Comparison of ENCODE assay signal across 8 cellular contexts in genomic region chr17:44556854-44557606, GRCh38. TPM values are rescaled to one million over a fixed set of nuclear protein-coding genes. Genes with fewer than 3 reads are reported as not detected.
DNase-seq lines count a peak whose midpoint lies in the region; ATAC-seq and TF ChIP-seq lines count a peak whose summit lies in the region.

Gene FZD2, plus strand, starts transcription at chr17:44557484. Its CDS starts 205 bp downstream, at chr17:44557689.

- H4K20me1 ChIP-seq in Karpas-422 (ENCODE audit: insufficient read depth, low read depth, low read length): no peaks in the 10 kb centered on the region

- peaks cover 45% of the 10 kb centered on the region for H3K4me1 Mint-ChIP-seq in type B pancreatic cell (ENCODE audit: unreplicated experiment)

- H2AFZ ChIP-seq in Karpas-422 (ENCODE audit: low read length): peak within 1 kb of the TSS; percentile 97

- no peak within 1 kb of the TSS for H3K27ac Mint-ChIP-seq in activated naive CD4-positive, alpha-beta T cell treated with anti-CD3 and anti-CD28 coated beads, Interleukin-2, amount 50 U/mL, for 72 hours
- H3K27ac Mint-ChIP-seq in type B pancreatic cell: peak within 1 kb of the TSS; percentile 96

- H3K79me2 ChIP-seq in Karpas-422 (ENCODE audit: low read length): no peaks in the 10 kb centered on the region

- H3K4me2 ChIP-seq in Karpas-422 (ENCODE audit: low read depth, low read length, poor library complexity, severe bottlenecking): peak within 1 kb of the TSS; percentile 93

- no peak for TF ChIP-seq POLR2A in Peyer's patch (IDR thresholded peaks at IDR 0.05)

- H3K4me3 ChIP-seq in Karpas-422 (ENCODE audit: low read length) (peak within 1 kb of the TSS; percentile 70), Peyer's patch (peak within 1 kb of the TSS; percentile 47 to 66 (median 62)), neutrophil (ENCODE audit: low read depth in 1 of 2, low read length in 1 of 2) (peak within 1 kb of the TSS; percentile 29 to 34)

- H3K27me3 Mint-ChIP-seq in type B pancreatic cell: peaks cover 47% of the 10 kb centered on the region

- no peaks in the 10 kb centered on the region for H3K9me3 ChIP-seq in Karpas-422 (ENCODE audit: low read length)
- no peaks in the 10 kb centered on the region for H3K9me3 ChIP-seq in Peyer's patch
- no peaks in the 10 kb centered on the region for H3K9me3 ChIP-seq in neutrophil

- H3K4me1 ChIP-seq in Karpas-422 (ENCODE audit: low read length) (peaks cover 17% of the 10 kb centered on the region), Peyer's patch (peaks cover 0 to 25% (median 5%) of the 10 kb centered on the region in 4 donors), neutrophil (ENCODE audit: control insufficient read depth in 1 of 2, insufficient read depth in 1 of 2, low read depth in 1 of 2, low read length in 1 of 2) (peaks cover 14 to 19% of the 10 kb centered on the region in 2 experiments)

- no peaks in the 10 kb centered on the region for H3K9me2 ChIP-seq in Karpas-422 (replicated peaks; ENCODE audit: insufficient read depth, low read length)

- ATAC-seq in activated CD4-positive, CD25-positive, alpha-beta regulatory T cell treated with anti-CD3 and anti-CD28 coated beads, Interleukin-2, amount 50 U/mL, for 24 hours: peak; percentile 57 to 70
- ATAC-seq in activated naive CD4-positive, alpha-beta T cell treated with anti-CD3 and anti-CD28 coated beads, Interleukin-2, amount 50 U/mL, for 72 hours: peak; percentile 73 to 86

- DNase-seq in activated CD4-positive, CD25-positive, alpha-beta regulatory T cell (lab: John Stamatoyannopoulos, UW): no peak
- DNase-seq in Karpas-422: peak; percentile 87
- DNase-seq in Peyer's patch: peak; percentile 62 to 90 (median 84)
- DNase-seq in activated naive CD4-positive, alpha-beta T cell treated with anti-CD3 and anti-CD28 coated beads, Interleukin-2, amount 50 U/mL, for 72 hours (ENCODE audit: low spot score in 2 of 2): peak in 1 of 2 donors; percentile 41
- peak; percentile 52 for DNase-seq in glomerular endothelial cell (ENCODE audit: extremely low read depth, low read depth, low spot score)
- DNase-seq in type B pancreatic cell (ENCODE audit: extremely low spot score, unreplicated experiment): peak; percentile 93

- H3K36me3 ChIP-seq in Karpas-422 (ENCODE audit: insufficient read depth, low read length) (no peaks in the 10 kb centered on the region), Peyer's patch (no peaks in the 10 kb centered on the region), neutrophil (no peaks in the 10 kb centered on the region)

- no peaks in the 10 kb centered on the region for H3K9me3 Mint-ChIP-seq in activated naive CD4-positive, alpha-beta T cell treated with anti-CD3 and anti-CD28 coated beads, Interleukin-2, amount 50 U/mL, for 72 hours
- no peaks in the 10 kb centered on the region for H3K9me3 Mint-ChIP-seq in type B pancreatic cell

- H3K9ac ChIP-seq in Karpas-422 (ENCODE audit: low read length): peak within 1 kb of the TSS; percentile 72

- no peaks in the 10 kb centered on the region for H3K27me3 ChIP-seq in Karpas-422 (ENCODE audit: low read length)
- H3K27me3 ChIP-seq in Peyer's patch: no peaks in the 10 kb centered on the region
- H3K27me3 ChIP-seq in neutrophil: peaks cover 95% of the 10 kb centered on the region

- H3K36me3 Mint-ChIP-seq in activated naive CD4-positive, alpha-beta T cell treated with anti-CD3 and anti-CD28 coated beads, Interleukin-2, amount 50 U/mL, for 72 hours: peaks cover 5 to 12% of the 10 kb centered on the region in 2 donors
- peaks cover 28% of the 10 kb centered on the region for H3K36me3 Mint-ChIP-seq in type B pancreatic cell

- H3K27ac ChIP-seq in Karpas-422 (ENCODE audit: low read length) (no peak within 1 kb of the TSS), Peyer's patch (peak within 1 kb of the TSS; percentile 36 to 73 (median 62)), neutrophil (no peak within 1 kb of the TSS)

- peak within 1 kb of the TSS; percentile 98 for H3K4me3 Mint-ChIP-seq in type B pancreatic cell

- peak in 1 of 6 experiments; percentile 1 for TF ChIP-seq CTCF in Peyer's patch (IDR thresholded peaks at IDR 0.05)
- no peak for TF ChIP-seq CTCF in neutrophil (IDR thresholded peaks at IDR 0.05)
- no peak for TF ChIP-seq CTCF in type B pancreatic cell (conservative IDR thresholded peaks at IDR 0.05)

RNA-seq across cellular contexts. Expression of gene FZD2, which starts in this region (rescaled TPM):
- 0.56 and 2.4 TPM in 2 replicates for total RNA-seq in Karpas-422 (2014; rRNA removed; shearing (Covaris generic); ENCODE audit: low replicate concordance)
- total RNA-seq in Peyer's patch (1 to 10 TPM in 1 of 4 donors, under 1 TPM in 1, not detected in 2; 0.54 to 2.1 TPM), glomerular endothelial cell (2.8 and 4.5 TPM in 2 replicates), type B pancreatic cell (ENCODE audit: low replicate concordance) (3.6 and 54.4 TPM in 2 replicates)
- total RNA-seq in activated naive CD4-positive, alpha-beta T cell treated with anti-CD3 and anti-CD28 coated beads, Interleukin-2, amount 50 U/mL, for 72 hours: under 1 TPM in 1 of 2 donors, not detected in 1; 0.27 TPM

Comparison
In these comparisons a context has a peak if more than half of its experiments do, and no peak if none do; other contexts are left out.
1. Peak in ATAC-seq in activated naive CD4-positive, alpha-beta T cell treated with anti-CD3 and anti-CD28 coated beads, Interleukin-2, amount 50 U/mL, for 72 hours; RNA of the gene not detected or under 1 TPM.
2. DNase-seq: peak in Karpas-422 (single experiment), Peyer's patch (3 of 3), glomerular endothelial cell (single experiment) and type B pancreatic cell (single experiment); none in activated CD4-positive, CD25-positive, alpha-beta regulatory T cell (0 of 4).
3. H3K27ac ChIP-seq: peak in Peyer's patch (4 of 4); none in Karpas-422 (single experiment) and neutrophil (single experiment).
4. Peak in every context shown above with its lines, with median percentiles within 50 percentile points of each other: H3K4me3 ChIP-seq.